Comparison of ENCODE assay signal across 20 cellular contexts in genomic region chr2:112737544-112738232, GRCh38. TPM values are rescaled to one million over a fixed set of nuclear protein-coding genes. Genes with fewer than 3 reads are reported as not detected.
"Had no signal": no experiment of that assay in that cellular context is flagged by ENCODE, and none has a peak within 500 bp of the region (broad histone marks: within the 10 kb centered on the region; RNA-seq: fewer than 3 reads in every experiment).

No MANE protein-coding gene starts in this region.

- H3K27ac ChIP-seq: coronary artery, prostate gland, skin epidermis had no signal

- H3K4me3 ChIP-seq: coronary artery, prostate gland, skin epidermis had no signal

- H3K4me1 ChIP-seq: prostate gland had no signal

- DNase-seq: activated B cell treated with CpG ODN at 0.5 μM for 24 hours; activated CD4-positive, alpha-beta T cell treated with anti-CD3 and anti-CD28 coated beads for 4 hours; activated CD8-positive, alpha-beta memory T cell treated with anti-CD3 and anti-CD28 coated beads, Interleukin-2, amount 10 ng/mL, durations not matched to agents 7 days and 5 days; erythroblast; foreskin melanocyte; glutamatergic neuron; hypothalamus; islet precursor cell; occipital lobe; right cardiac atrium; stimulated activated CD4-positive, alpha-beta T cell treated with anti-CD3 and anti-CD28 coated beads, Interleukin-4, amount 100 ng/mL, for 24 hours had no signal

- ATAC-seq: activated CD8-positive, alpha-beta memory T cell treated with anti-CD3 and anti-CD28 coated beads, Interleukin-2, amount 10 ng/mL, durations not matched to agents 7 days and 5 days; right cardiac atrium had no signal

- H3K9me3 ChIP-seq: prostate gland had no signal

- FAIRE-seq: TTC549 had no signal

- H3K36me3 ChIP-seq: prostate gland had no signal

RNA-seq across cellular contexts. Expression of gene NT5DC4, which starts 16.9 kb away (rescaled TPM):
- total RNA-seq: activated CD4-positive, alpha-beta memory T cell treated with anti-CD3 and anti-CD28 coated beads for 36 hours; activated CD8-positive, alpha-beta memory T cell treated with anti-CD3 and anti-CD28 coated beads, Interleukin-2, amount 10 ng/mL, durations not matched to agents 7 days and 5 days; activated naive CD4-positive, alpha-beta T cell treated with anti-CD3 and anti-CD28 coated beads for 36 hours; activated T-helper 2 cell treated with anti-CD3 and anti-CD28 coated beads, Interferon-gamma antibody, Interleukin-2, Interleukin-4, amounts not matched to agents 10 μg/mL and 5 μg/mL and 100 μg/mL, durations not matched to agents 14 hours and 24 hours and 36 hours; occipital lobe; right cardiac atrium; ureter had no signal
- polyA plus RNA-seq: neural cell, right cardiac atrium had no signal

RNA-seq across cellular contexts. Expression of gene CKAP2L, which starts 26.7 kb away (rescaled TPM):
- polyA plus RNA-seq: right cardiac atrium had no signal

RNA-seq across cellular contexts. Expression of gene IL1A, which starts 46.6 kb away (rescaled TPM):
- total RNA-seq: occipital lobe, right cardiac atrium had no signal
- polyA plus RNA-seq: right cardiac atrium had no signal
